ENCODE assay signal across 15 cellular contexts in genomic region chr11:36346562-36347383, GRCh38.
"Had no signal": no experiment of that assay in that cellular context is flagged by ENCODE, and none has a peak within 500 bp of the region (broad histone marks: within the 10 kb centered on the region; RNA-seq: fewer than 3 reads in every experiment).

No MANE protein-coding gene starts in this region.

- H3K27me3 ChIP-seq: adrenal gland, sigmoid colon, testis had no signal

- DNase-seq: activated B cell treated with CpG ODN at 0.5 μM for 24 hours; activated CD8-positive, alpha-beta memory T cell treated with anti-CD3 and anti-CD28 coated beads, Interleukin-2, amount 10 ng/mL, durations not matched to agents 7 days and 5 days; activated naive CD4-positive, alpha-beta T cell treated with anti-CD3 and anti-CD28 coated beads for 36 hours; adrenal gland; caudate nucleus; effector CD4-positive, alpha-beta T cell; kidney; left ventricle myocardium inferior; sigmoid colon; stimulated activated CD4-positive, alpha-beta T cell treated with anti-CD3 and anti-CD28 coated beads, Interleukin-2, amount 100 ng/mL, for 24 hours; stimulated activated naive CD4-positive, alpha-beta T cell treated with Interleukin-2 at 50 U/mL for 16 hours; testis had no signal

- H3K4me1 Mint-ChIP-seq: activated B cell treated with CpG ODN at 0.5 μM for 24 hours; activated CD8-positive, alpha-beta memory T cell treated with anti-CD3 and anti-CD28 coated beads, Interleukin-2, amount 10 ng/mL, durations not matched to agents 7 days and 5 days had no signal

- H3K4me1 ChIP-seq: adrenal gland, left ventricle myocardium inferior, sigmoid colon, testis had no signal

- H3K9me3 ChIP-seq: adrenal gland, left ventricle myocardium inferior, sigmoid colon, testis had no signal

- H3K36me3 ChIP-seq: adrenal gland, left ventricle myocardium inferior, sigmoid colon had no signal

- H3K36me3 Mint-ChIP-seq: activated CD8-positive, alpha-beta memory T cell treated with anti-CD3 and anti-CD28 coated beads, Interleukin-2, amount 10 ng/mL, durations not matched to agents 7 days and 5 days; memory B cell had no signal

- H3K27ac Mint-ChIP-seq: activated B cell treated with CpG ODN at 0.5 μM for 24 hours; activated CD8-positive, alpha-beta memory T cell treated with anti-CD3 and anti-CD28 coated beads, Interleukin-2, amount 10 ng/mL, durations not matched to agents 7 days and 5 days; memory B cell; T-helper 1 cell treated with Interleukin-12 subunit alpha and Interleukin-12 subunit beta and Interleukin-4 antibody, amounts not matched to agents 30 μg/mL and 1 μg/mL, for 36 hours had no signal

- ATAC-seq: activated CD8-positive, alpha-beta memory T cell treated with anti-CD3 and anti-CD28 coated beads, Interleukin-2, amount 10 ng/mL, durations not matched to agents 7 days and 5 days had no signal

- H3K9me3 Mint-ChIP-seq: activated B cell treated with CpG ODN at 0.5 μM for 24 hours; activated naive CD4-positive, alpha-beta T cell treated with anti-CD3 and anti-CD28 coated beads for 36 hours; memory B cell; T-helper 1 cell treated with Interleukin-12 subunit alpha and Interleukin-12 subunit beta and Interleukin-4 antibody, amounts not matched to agents 30 μg/mL and 1 μg/mL, for 36 hours had no signal

- H3K4me3 Mint-ChIP-seq: activated B cell treated with CpG ODN at 0.5 μM for 24 hours; activated CD8-positive, alpha-beta memory T cell treated with anti-CD3 and anti-CD28 coated beads, Interleukin-2, amount 10 ng/mL, durations not matched to agents 7 days and 5 days; activated naive CD4-positive, alpha-beta T cell treated with anti-CD3 and anti-CD28 coated beads for 36 hours; memory B cell; T-helper 1 cell treated with Interleukin-12 subunit alpha and Interleukin-12 subunit beta and Interleukin-4 antibody, amounts not matched to agents 30 μg/mL and 1 μg/mL, for 36 hours had no signal

- H3K27ac ChIP-seq: adrenal gland, coronary artery, left ventricle myocardium inferior, sigmoid colon, testis had no signal

- H3K4me3 ChIP-seq: adrenal gland, coronary artery, left ventricle myocardium inferior, sigmoid colon, testis had no signal
